ENCODE assay signal across 10 cellular contexts in the genomic region with DNA sequence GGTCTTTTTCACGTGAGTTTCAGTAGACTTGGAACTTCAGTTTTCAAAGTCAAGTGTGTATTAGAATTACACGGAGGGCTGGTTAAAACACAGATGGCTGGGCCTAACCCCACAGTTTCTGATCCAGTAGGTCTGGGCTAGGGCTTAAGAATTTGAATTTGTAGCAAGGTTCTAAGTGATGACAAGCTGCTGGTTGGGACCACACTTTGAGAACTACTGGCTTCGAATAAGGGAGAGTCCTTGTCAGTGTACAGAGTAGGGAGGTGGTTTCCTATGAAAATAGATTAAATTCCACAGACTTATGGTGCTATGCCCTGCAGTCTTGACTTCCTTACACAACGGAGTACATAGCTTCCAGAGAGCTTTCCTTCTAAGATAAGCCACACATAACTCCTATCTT. TPM values are rescaled to one million over a fixed set of nuclear protein-coding genes. Genes with fewer than 3 reads are reported as not detected.
DNase-seq lines count a peak whose midpoint lies in the region; ATAC-seq and TF ChIP-seq lines count a peak whose summit lies in the region.
"Had no signal": no experiment of that assay in that cellular context is flagged by ENCODE, and none has a peak within 500 bp of the region (broad histone marks: within the 10 kb centered on the region; RNA-seq: fewer than 3 reads in every experiment).

No MANE protein-coding gene starts in this region.

- H3K4me3 ChIP-seq in cardiac fibroblast (replicated peaks in 1 of 2; ENCODE audit: low read depth in 2 of 2, low read length in 2 of 2) = no peak overlapping the region

- DNase-seq in EH (ENCODE audit: low read depth) (peak; percentile 74), cardiac fibroblast (ENCODE audit: low read depth in 2 of 2) (peak; percentile 55 to 86), kidney glomerular epithelial cell (lab: John Stamatoyannopoulos, UW) (peak; percentile 83), renal cortical epithelial cell (ENCODE audit: low read depth) (peak; percentile 55), NOMO-1 (lab: John Stamatoyannopoulos, UW; ENCODE audit: unreplicated experiment in 2 of 2) (no peak), RKO (ENCODE audit: low spot score) (no peak), HuH-7.5 (ENCODE audit: low spot score) (no peak)
- DNase-seq: NCI-H2029; stimulated activated CD4-positive, alpha-beta T cell treated with anti-CD3 and anti-CD28 coated beads, Interleukin-12 subunit alpha, Interleukin-12 subunit beta, amount 100 ng/mL, for 4 hours had no signal

- ATAC-seq in GM18909 (IDR thresholded peaks at IDR 0.05; ENCODE audit: poor library complexity, unreplicated experiment) = no peak

- TF ChIP-seq CTCF in cardiac fibroblast (IDR thresholded peaks at IDR 0.05; ENCODE audit: low read depth, low read length) = no peak

RNA-seq across cellular contexts. Expression of gene RHOB, which starts 4.5 kb away (rescaled TPM):
- total RNA-seq in renal cortical epithelial cell = 466 and 1,033 TPM in 2 replicates

Comparison
In these comparisons a context has a peak if more than half of its experiments do, and no peak if none do; other contexts are left out.
1. DNase-seq: peak in EH (single experiment), cardiac fibroblast (2 of 2), kidney glomerular epithelial cell (single experiment) and renal cortical epithelial cell (single experiment); none in NOMO-1 (0 of 2), RKO (single experiment) and HuH-7.5 (single experiment).